In the genomic region with DNA sequence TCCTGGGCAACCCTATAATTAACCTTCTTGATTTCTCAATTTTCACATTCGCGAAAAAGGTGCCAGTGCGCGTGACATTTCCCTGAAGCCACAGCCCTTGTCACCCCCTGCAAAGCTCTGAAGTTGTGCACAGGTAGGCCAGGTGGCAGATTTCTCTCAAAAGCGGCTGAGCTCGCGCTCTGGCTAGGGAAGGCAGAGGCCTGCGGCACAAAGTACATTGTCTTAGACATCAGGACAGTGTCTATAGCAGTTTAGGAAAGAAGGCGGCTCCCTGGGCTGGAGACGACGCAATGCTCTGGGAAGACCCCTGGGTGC, we compare ENCODE assay signal across 8 cellular contexts. TPM values are rescaled to one million over a fixed set of nuclear protein-coding genes. Genes with fewer than 3 reads are reported as not detected.
DNase-seq lines count a peak whose midpoint lies in the region; ATAC-seq and TF ChIP-seq lines count a peak whose summit lies in the region.

No MANE protein-coding gene starts in this region.

- no peak overlapping the region for H3K27ac ChIP-seq in HUES6 (ENCODE audit: low read depth, low read length)
- H3K27ac ChIP-seq in brain microvascular endothelial cell = peak overlapping the region; percentile 76

- H3K36me3 Mint-ChIP-seq in activated T-cell treated with anti-CD3 and anti-CD28 coated beads, Interleukin-2, amount 50 U/mL, for 4 hours (ENCODE audit: insufficient read depth) = peaks cover 19% of the 10 kb centered on the region

- no peak for TF ChIP-seq CTCF in brain microvascular endothelial cell (IDR thresholded peaks at IDR 0.05; ENCODE audit: low read depth, low read length, missing control alignments)

- in situ Hi-C loops in brain microvascular endothelial cell (cut with HindIII; ENCODE audit: low pct_ligation_motif_present, low sequenced_read_pairs) = no loop called here

- no peak for DNase-seq in activated T-cell treated with anti-CD3 and anti-CD28 coated beads, Interleukin-2, amount 50 U/mL, for 4 hours
- no peak for DNase-seq in activated T-cell treated with anti-CD3 and anti-CD28 coated beads, Interleukin-2, amount 50 U/mL, for 48 hours
- DNase-seq in brain microvascular endothelial cell (no peak), AG08395 (ENCODE audit: low spot score) (no peak), HPDE6-E6E7 (ENCODE audit: extremely low spot score) (no peak), NCI-H226 (no peak)

- H3K9me3 ChIP-seq in HUES6 (ENCODE audit: control insufficient read depth, insufficient read depth, low read depth, low read length) (peaks cover 3% of the 10 kb centered on the region; the same call in 1 of the 2 replicates), mononuclear cell (ENCODE audit: low read depth, low read length) (no peaks in the 10 kb centered on the region)

- peak overlapping the region; percentile 91 for H3K4me3 ChIP-seq in HUES6 (ENCODE audit: low read depth, low read length)
- H3K4me3 ChIP-seq in brain microvascular endothelial cell (ENCODE audit: low read depth, low read length) = peak overlapping the region; percentile 86
- H3K4me3 ChIP-seq in mononuclear cell (ENCODE audit: low read length) = peak overlapping the region; percentile 51

- no peaks in the 10 kb centered on the region for H3K9me3 Mint-ChIP-seq in activated T-cell treated with anti-CD3 and anti-CD28 coated beads, Interleukin-2, amount 50 U/mL, for 4 hours

- ATAC-seq in activated T-cell treated with anti-CD3 and anti-CD28 coated beads, Interleukin-2, amount 50 U/mL, for 4 hours = peak; percentile 8 to 12

- peaks cover 44% of the 10 kb centered on the region for H3K4me1 Mint-ChIP-seq in activated T-cell treated with anti-CD3 and anti-CD28 coated beads, Interleukin-2, amount 50 U/mL, for 4 hours (ENCODE audit: low read depth)

- peaks cover 9% of the 10 kb centered on the region for H3K36me3 ChIP-seq in HUES6 (ENCODE audit: control insufficient read depth, insufficient read depth, low read length)
- H3K36me3 ChIP-seq in brain microvascular endothelial cell (replicated peaks) = no peaks in the 10 kb centered on the region

- H3K4me1 ChIP-seq in HUES6 (ENCODE audit: control insufficient read depth, insufficient read depth, low read length) (peaks cover 5% of the 10 kb centered on the region; the same call in 1 of the 2 replicates), mononuclear cell (ENCODE audit: insufficient read depth, low read length) (peaks cover 20% of the 10 kb centered on the region)

- H3K4me3 Mint-ChIP-seq in activated T-cell treated with anti-CD3 and anti-CD28 coated beads, Interleukin-2, amount 50 U/mL, for 4 hours = peak overlapping the region; percentile 95

- H3K27me3 ChIP-seq in HUES6 (ENCODE audit: control insufficient read depth, insufficient read depth, low read length) = no peaks in the 10 kb centered on the region
- no peaks in the 10 kb centered on the region for H3K27me3 ChIP-seq in brain microvascular endothelial cell (replicated peaks)
- H3K27me3 ChIP-seq in mononuclear cell (ENCODE audit: insufficient read depth, low read length) = no peaks in the 10 kb centered on the region

- H3K9ac ChIP-seq in HUES6 (ENCODE audit: low read length) = peak overlapping the region; percentile 78

- H3K27me3 Mint-ChIP-seq in activated T-cell treated with anti-CD3 and anti-CD28 coated beads, Interleukin-2, amount 50 U/mL, for 4 hours (ENCODE audit: low read depth) = no peaks in the 10 kb centered on the region

RNA-seq across cellular contexts. Expression of gene ZNF14, which starts 42.9 kb away (rescaled TPM):
- total RNA-seq in activated T-cell treated with anti-CD3 and anti-CD28 coated beads, Interleukin-2, amount 50 U/mL, for 4 hours = 1 to 10 TPM; 2.6 to 4.1 (median 3.4) TPM
- 68.2 TPM for total RNA-seq in mononuclear cell

RNA-seq across cellular contexts. Expression of gene ZNF506, which starts 45.7 kb away (rescaled TPM):
- total RNA-seq in activated T-cell treated with anti-CD3 and anti-CD28 coated beads, Interleukin-2, amount 50 U/mL, for 4 hours = 10 to 100 TPM; 11.6 to 17.0 (median 16.6) TPM
- 71.5 TPM for total RNA-seq in mononuclear cell

Comparison
In these comparisons a context has a peak if more than half of its experiments do, and no peak if none do; other contexts are left out.
1. RNA of gene ZNF14, which starts 42.9 kb away (total RNA-seq): 68.2 TPM in mononuclear cell (single experiment); 2.6 to 4.1 TPM in activated T-cell treated with anti-CD3 and anti-CD28 coated beads, Interleukin-2, amount 50 U/mL, for 4 hours; every median in the first group is over 10 times any median in the second.
2. Peak in every context shown above with its lines, with median percentiles within 50 percentile points of each other: H3K4me3 ChIP-seq.